19 cellular contexts compared by ENCODE assay signal in the genomic region with DNA sequence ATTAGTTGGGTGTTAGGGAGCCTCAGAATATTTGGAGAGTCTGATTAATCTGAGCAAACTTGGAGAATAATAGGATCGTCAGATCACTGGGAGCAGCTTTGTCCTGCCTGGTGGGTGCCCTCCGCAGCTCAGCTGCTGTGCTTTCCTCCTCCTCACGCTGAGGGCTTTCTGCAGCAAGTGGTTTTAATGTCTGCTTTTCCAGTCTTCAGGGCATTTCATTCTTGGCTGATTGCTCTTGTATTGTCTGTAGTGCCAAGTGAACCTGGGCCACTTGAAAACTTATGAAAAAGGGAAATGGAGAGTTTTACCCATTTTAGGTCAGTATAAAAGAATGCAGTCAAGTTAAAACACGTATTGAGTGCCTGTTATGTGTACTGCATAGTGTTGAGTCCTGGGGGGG.
"Had no signal": no experiment of that assay in that cellular context is flagged by ENCODE, and none has a peak within 500 bp of the region (broad histone marks: within the 10 kb centered on the region; RNA-seq: fewer than 3 reads in every experiment).

No MANE protein-coding gene starts in this region.

- H3K4me1 Mint-ChIP-seq: activated CD4-positive, alpha-beta T cell treated with anti-CD3 and anti-CD28 coated beads, Interleukin-2, amount 10 ng/mL, durations not matched to agents 7 days and 5 days; activated naive CD8-positive, alpha-beta T cell treated with anti-CD3 and anti-CD28 coated beads for 36 hours; natural killer cell; stimulated activated naive B cell treated with anti-CD40 and anti-IgM and Interleukin-4, amounts not matched to agents 10 μg/mL and 1 μg/mL and 100 μg/mL, for 72 hours had no signal

- H3K4me1 ChIP-seq: tibial artery had no signal

- DNase-seq: activated CD4-positive, alpha-beta T cell treated with anti-CD3 and anti-CD28 coated beads, Interleukin-2, amount 10 ng/mL, durations not matched to agents 7 days and 5 days; activated CD4-positive, CD25-positive, alpha-beta regulatory T cell; activated gamma-delta T cell treated with Interleukin-2 at 50 U/mL for 16 hours; activated naive CD8-positive, alpha-beta T cell treated with anti-CD3 and anti-CD28 coated beads for 36 hours; amygdala; brain microvascular endothelial cell; cerebellar nuclear complex; dermis blood vessel endothelial cell; effector memory CD8-positive, alpha-beta T cell; islet precursor cell; natural killer cell; stimulated activated CD4-positive, alpha-beta T cell treated with anti-CD3 and anti-CD28 coated beads, Interleukin-15, amount 100 ng/mL, for 24 hours; stimulated activated CD4-positive, alpha-beta T cell treated with anti-CD3 and anti-CD28 coated beads, Interleukin-4, amount 100 ng/mL, for 1 hour; stimulated activated naive B cell treated with anti-CD40 and anti-IgM and Interleukin-4, amounts not matched to agents 10 μg/mL and 1 μg/mL and 100 μg/mL, for 72 hours; tibial artery had no signal

- H3K4me3 Mint-ChIP-seq: activated CD4-positive, alpha-beta T cell treated with anti-CD3 and anti-CD28 coated beads, Interleukin-2, amount 10 ng/mL, durations not matched to agents 7 days and 5 days; activated naive CD8-positive, alpha-beta T cell treated with anti-CD3 and anti-CD28 coated beads for 36 hours; effector memory CD8-positive, alpha-beta T cell; natural killer cell; stimulated activated naive B cell treated with anti-CD40 and anti-IgM and Interleukin-4, amounts not matched to agents 10 μg/mL and 1 μg/mL and 100 μg/mL, for 72 hours; T-helper 2 cell treated with Interferon-gamma antibody and Interleukin-4, amounts not matched to agents 5 μg/mL and 100 μg/mL, for 36 hours had no signal

- H3K9me3 ChIP-seq: gastroesophageal sphincter, tibial artery had no signal

- H3K27ac Mint-ChIP-seq: activated CD4-positive, alpha-beta T cell treated with anti-CD3 and anti-CD28 coated beads, Interleukin-2, amount 10 ng/mL, durations not matched to agents 7 days and 5 days; activated naive CD8-positive, alpha-beta T cell treated with anti-CD3 and anti-CD28 coated beads for 36 hours; effector memory CD8-positive, alpha-beta T cell; natural killer cell; stimulated activated naive B cell treated with anti-CD40 and anti-IgM and Interleukin-4, amounts not matched to agents 10 μg/mL and 1 μg/mL and 100 μg/mL, for 72 hours; T-helper 2 cell treated with Interferon-gamma antibody and Interleukin-4, amounts not matched to agents 5 μg/mL and 100 μg/mL, for 36 hours had no signal

- H3K36me3 ChIP-seq: brain microvascular endothelial cell, gastroesophageal sphincter, tibial artery had no signal

- H3K27me3 ChIP-seq: brain microvascular endothelial cell, gastroesophageal sphincter, tibial artery had no signal

- H3K9me3 Mint-ChIP-seq: activated CD4-positive, alpha-beta T cell treated with anti-CD3 and anti-CD28 coated beads, Interleukin-2, amount 10 ng/mL, durations not matched to agents 7 days and 5 days; activated naive CD8-positive, alpha-beta T cell treated with anti-CD3 and anti-CD28 coated beads for 36 hours had no signal

- H3K27me3 Mint-ChIP-seq: activated CD4-positive, alpha-beta T cell treated with anti-CD3 and anti-CD28 coated beads, Interleukin-2, amount 10 ng/mL, durations not matched to agents 7 days and 5 days; activated naive CD8-positive, alpha-beta T cell treated with anti-CD3 and anti-CD28 coated beads for 36 hours; effector memory CD8-positive, alpha-beta T cell; stimulated activated naive B cell treated with anti-CD40 and anti-IgM and Interleukin-4, amounts not matched to agents 10 μg/mL and 1 μg/mL and 100 μg/mL, for 72 hours had no signal

- ATAC-seq: effector memory CD8-positive, alpha-beta T cell; gastroesophageal sphincter; left lobe of liver; natural killer cell; stimulated activated naive B cell treated with anti-CD40 and anti-IgM and Interleukin-4, amounts not matched to agents 10 μg/mL and 1 μg/mL and 100 μg/mL, for 72 hours had no signal

- FAIRE-seq: urothelium cell line had no signal

- H3K4me3 ChIP-seq: gastroesophageal sphincter, tibial artery had no signal

- H3K36me3 Mint-ChIP-seq: activated naive CD8-positive, alpha-beta T cell treated with anti-CD3 and anti-CD28 coated beads for 36 hours; natural killer cell; stimulated activated naive B cell treated with anti-CD40 and anti-IgM and Interleukin-4, amounts not matched to agents 10 μg/mL and 1 μg/mL and 100 μg/mL, for 72 hours had no signal

- H3K27ac ChIP-seq: brain microvascular endothelial cell, gastroesophageal sphincter, tibial artery had no signal
